30 cellular contexts compared by ENCODE assay signal in genomic region chr5:14134771-14135170, GRCh38.
"Had no signal": no experiment of that assay in that cellular context is flagged by ENCODE, and none has a peak within 500 bp of the region (broad histone marks: within the 10 kb centered on the region; RNA-seq: fewer than 3 reads in every experiment).

No MANE protein-coding gene starts in this region.

- H3K4me3 ChIP-seq: ascending aorta, cardiac muscle cell had no signal

- H3K4me1 ChIP-seq: ascending aorta had no signal

- DNase-seq: activated CD4-positive, alpha-beta memory T cell treated with anti-CD3 and anti-CD28 coated beads, Interleukin-2, amount 10 ng/mL, durations not matched to agents 7 days and 5 days; activated CD4-positive, alpha-beta T cell treated with anti-CD3 and anti-CD28 coated beads for 1 hour; activated CD4-positive, alpha-beta T cell treated with anti-CD3 and anti-CD28 coated beads for 36 hours; activated CD4-positive, alpha-beta T cell treated with anti-CD3 and anti-CD28 coated beads for 48 hours; activated CD4-positive, alpha-beta T cell treated with anti-CD3 and anti-CD28 coated beads, Interleukin-2, amount 10 ng/mL, durations not matched to agents 7 days and 5 days; activated CD4-positive, alpha-beta T cell treated with anti-CD3 and anti-CD28 coated beads, Interleukin-2, amount 50 U/mL, for 48 hours; activated CD4-positive, CD25-positive, alpha-beta regulatory T cell; activated CD8-positive, alpha-beta memory T cell treated with anti-CD3 and anti-CD28 coated beads for 24 hours; activated CD8-positive, alpha-beta memory T cell treated with anti-CD3 and anti-CD28 coated beads, Interleukin-2, amount 10 ng/mL, durations not matched to agents 7 days and 5 days; activated CD8-positive, alpha-beta memory T cell treated with anti-CD3 and anti-CD28 coated beads, Interleukin-2, amount 50 U/mL, for 48 hours; activated CD8-positive, alpha-beta T cell treated with anti-CD3 and anti-CD28 coated beads, Interleukin-2, amount 10 ng/mL, durations not matched to agents 7 days and 5 days; activated effector memory CD4-positive, alpha-beta T cell treated with Interleukin-2 at 50 U/mL for 16 hours; activated gamma-delta T cell; activated naive CD4-positive, alpha-beta T cell treated with anti-CD3 and anti-CD28 coated beads, Interleukin-2, amount 10 ng/mL, durations not matched to agents 7 days and 5 days; activated naive CD4-positive, alpha-beta T cell treated with Interleukin-2 at 50 U/mL for 16 hours; activated naive CD8-positive, alpha-beta T cell treated with anti-CD3 and anti-CD28 coated beads, Interleukin-2, amount 10 ng/mL, durations not matched to agents 7 days and 5 days; activated naive CD8-positive, alpha-beta T cell treated with anti-CD3 and anti-CD28 coated beads, Interleukin-2, amount 50 U/mL, for 24 hours; activated T-cell treated with anti-CD3 and anti-CD28 coated beads, Interleukin-2, amount 50 U/mL, for 24 hours; activated T-cell treated with anti-CD3 and anti-CD28 coated beads, Interleukin-2, amount 50 U/mL, for 48 hours; amygdala; anterior cingulate cortex; caudate nucleus; cerebellar nuclear complex; T-helper 2 cell; T-helper 9 cell; WERI-Rb-1 had no signal

- ATAC-seq: activated CD4-positive, alpha-beta T cell treated with anti-CD3 and anti-CD28 coated beads for 36 hours; activated CD4-positive, CD25-positive, alpha-beta regulatory T cell treated with anti-CD3 and anti-CD28 coated beads, Interleukin-2, amount 50 U/mL, for 24 hours; activated CD8-positive, alpha-beta memory T cell treated with anti-CD3 and anti-CD28 coated beads, Interleukin-2, amount 10 ng/mL, durations not matched to agents 7 days and 5 days; activated CD8-positive, alpha-beta T cell treated with anti-CD3 and anti-CD28 coated beads, Interleukin-2, amount 10 ng/mL, durations not matched to agents 7 days and 5 days; activated naive CD8-positive, alpha-beta T cell treated with anti-CD3 and anti-CD28 coated beads, Interleukin-2, amount 50 U/mL, for 24 hours; WTC11 had no signal

- H3K36me3 ChIP-seq: ascending aorta, cardiac muscle cell, WERI-Rb-1 had no signal

- H3K9me3 ChIP-seq: ascending aorta had no signal

- H3K27me3 ChIP-seq: ascending aorta, cardiac muscle cell had no signal

- H3K27ac ChIP-seq: ascending aorta, cardiac muscle cell, WERI-Rb-1 had no signal
